Comparison of ENCODE assay signal across 17 cellular contexts in genomic region chr7:39536926-39537325, GRCh38. TPM values are rescaled to one million over a fixed set of nuclear protein-coding genes. Genes with fewer than 3 reads are reported as not detected.
DNase-seq lines count a peak whose midpoint lies in the region; ATAC-seq and TF ChIP-seq lines count a peak whose summit lies in the region.
"Had no signal": no experiment of that assay in that cellular context is flagged by ENCODE, and none has a peak within 500 bp of the region (broad histone marks: within the 10 kb centered on the region; RNA-seq: fewer than 3 reads in every experiment).

No MANE protein-coding gene starts in this region.

- TF ChIP-seq CTCF in astrocyte of the spinal cord (IDR thresholded peaks at IDR 0.05; ENCODE audit: low read depth, low read length) (no peak), retinal pigment epithelial cell (conservative IDR thresholded peaks at IDR 0.05; ENCODE audit: low read depth, low read length) (no peak)

- in situ Hi-C loops in astrocyte of the spinal cord (cut with HindIII; ENCODE audit: low sequenced_read_pairs) = no loop called here

- intact Hi-C loops in Right ventricle myocardium superior (cut with DNase I) = no loop called here

- peak; percentile 44 for DNase-seq in M059J (ENCODE audit: low read depth)
- peak; percentile 5 for DNase-seq in OCI-M1 (lab: John Stamatoyannopoulos, UW)
- peak; percentile 59 for DNase-seq in astrocyte of the spinal cord (ENCODE audit: low read depth, low spot score)
- peak; percentile 5 for DNase-seq in retinal pigment epithelial cell (ENCODE audit: low read depth)
- DNase-seq in iPS-NIHi11 (ENCODE audit: low spot score) = no peak
- no peak for DNase-seq in C1 segment of cervical spinal cord (lab: John Stamatoyannopoulos, UW)
- no peak for DNase-seq in Right ventricle myocardium superior
- DNase-seq: CD8-positive, alpha-beta memory T cell; DMS79; GOT3; NCI-H1694 treated with DMSO at 0.1 percent for 48 hours; NCI-H2227 treated with DMSO at 0.1 percent for 48 hours; NCI-H526 treated with DMSO at 0.1 percent for 48 hours; NK-92 treated with Interleukin-12 subunit alpha and Interleukin-12 subunit beta, amount 100 ng/mL, for 24 hours; SIG-M5 had no signal

- no peak for ATAC-seq in Right ventricle myocardium superior (ENCODE audit: poor library complexity)
- ATAC-seq: HCT116 had no signal

- H3K4me3 ChIP-seq in astrocyte of the spinal cord (ENCODE audit: low read depth, low read length) = no peak overlapping the region
- no peak overlapping the region for H3K4me3 ChIP-seq in retinal pigment epithelial cell (ENCODE audit: low read length)
- H3K4me3 ChIP-seq: BLaER1 treated with 17β-estradiol and CSF1 and Interleukin-3, amounts not matched to agents 10 nM and 100 nM had no signal

RNA-seq across cellular contexts. Expression of gene YAE1, which starts 29.3 kb away (rescaled TPM):
- total RNA-seq in M059J (2014; rRNA removed; shearing (Covaris generic)) = 31.4 and 39.0 TPM in 2 replicates
- total RNA-seq in Right ventricle myocardium superior = 14.6 TPM

Comparison
In these comparisons a context has a peak if more than half of its experiments do, and no peak if none do; other contexts are left out.
1. DNase-seq: peak in M059J (single experiment), OCI-M1 (single experiment), astrocyte of the spinal cord (single experiment) and retinal pigment epithelial cell (single experiment); none in iPS-NIHi11 (single experiment), C1 segment of cervical spinal cord (0 of 14) and Right ventricle myocardium superior (single experiment).